ENCODE assay signal across 8 cellular contexts in the genomic region with DNA sequence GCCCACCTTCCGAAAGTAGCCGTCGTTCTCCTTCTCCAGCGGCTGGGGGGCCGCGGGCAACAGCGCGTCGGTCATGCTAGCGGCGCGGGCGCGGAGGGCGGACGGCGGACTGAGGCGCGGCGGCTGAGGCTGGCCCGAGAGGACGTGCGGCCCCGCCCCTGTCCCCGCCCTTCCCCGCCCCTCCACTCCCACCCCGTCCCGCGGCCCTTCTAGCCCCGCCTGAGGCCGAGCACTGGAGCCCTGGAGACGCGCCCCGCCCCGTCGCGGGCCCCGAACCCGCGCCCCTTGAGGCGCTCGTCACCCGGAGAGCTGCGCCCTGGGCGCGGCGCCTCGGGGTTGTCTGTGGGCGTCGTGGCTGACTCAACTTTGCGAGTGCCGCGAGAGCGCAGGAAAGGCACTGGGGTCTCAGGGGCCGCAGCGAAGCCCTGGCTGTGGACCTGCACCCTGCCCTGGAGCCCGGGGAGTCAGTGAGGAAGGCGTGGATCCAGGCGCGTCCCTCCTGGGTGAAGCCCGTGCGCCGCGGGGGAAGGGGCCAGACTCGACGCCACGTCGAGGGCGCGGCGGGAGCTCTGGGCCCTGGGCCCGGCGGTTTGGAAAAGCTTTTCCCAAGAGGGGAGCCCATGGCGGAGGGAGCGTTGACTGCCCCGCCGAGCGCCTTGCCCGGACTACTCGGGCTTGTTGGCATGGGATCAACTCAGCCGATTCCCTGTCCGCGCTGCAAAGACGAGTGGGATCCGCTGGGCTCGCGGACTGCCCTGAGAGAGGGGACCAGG. TPM values are rescaled to one million over a fixed set of nuclear protein-coding genes. Genes with fewer than 3 reads are reported as not detected.
DNase-seq lines count a peak whose midpoint lies in the region; ATAC-seq, FAIRE-seq and TF ChIP-seq lines count a peak whose summit lies in the region.

Gene RHPN2 (minus strand): TSS at position 111 of the 773 bp plus-strand sequence. CDS start 36 bp downstream, at position 75.

- DNase-seq in BJ (ENCODE audit: low read depth) (no peak), HT-29 (ENCODE audit: low spot score) (peak; percentile 90), Peyer's patch (peak; percentile 36 to 93 (median 87)), pancreas (peak; percentile 57 to 86 (median 70)), ureter (ENCODE audit: low spot score) (peak; percentile 62)
- DNase-seq in activated T-helper 2 cell treated with anti-CD3 and anti-CD28 coated beads, Interferon-gamma antibody, Interleukin-2, Interleukin-4, amounts not matched to agents 10 μg/mL and 5 μg/mL and 100 μg/mL, durations not matched to agents 14 hours and 24 hours and 36 hours (ENCODE audit: low spot score): peak; percentile 43

- H3K27ac ChIP-seq in Peyer's patch: peak within 1 kb of the TSS; percentile 60 to 92 (median 88)
- peak within 1 kb of the TSS in 1 of 4 donors; percentile 49 for H3K27ac ChIP-seq in gastroesophageal sphincter
- peak within 1 kb of the TSS; percentile 38 to 74 (median 55) for H3K27ac ChIP-seq in pancreas

- peaks cover 0 to 13% (median 0%) of the 10 kb centered on the region in 4 donors for H3K4me1 ChIP-seq in Peyer's patch
- H3K4me1 ChIP-seq in gastroesophageal sphincter: peaks cover 0 to 23% (median 6%) of the 10 kb centered on the region in 3 donors
- H3K4me1 ChIP-seq in pancreas: no peaks in the 10 kb centered on the region

- no peaks in the 10 kb centered on the region for H3K9me3 ChIP-seq in Peyer's patch
- no peaks in the 10 kb centered on the region for H3K9me3 ChIP-seq in gastroesophageal sphincter
- no peaks in the 10 kb centered on the region for H3K9me3 ChIP-seq in pancreas

- H3K27me3 ChIP-seq in BJ (ENCODE audit: control insufficient read depth, insufficient read depth, low read length) (no peaks in the 10 kb centered on the region), Peyer's patch (no peaks in the 10 kb centered on the region), gastroesophageal sphincter (peaks cover 60% of the 10 kb centered on the region), pancreas (no peaks in the 10 kb centered on the region)

- no peak for FAIRE-seq in pancreas (lab: Jason Lieb, UNC)

- TF ChIP-seq CTCF in BJ (IDR thresholded peaks at IDR 0.05; ENCODE audit: insufficient read depth, low read depth, low read length): no peak
- no peak for TF ChIP-seq CTCF in Peyer's patch (IDR thresholded peaks at IDR 0.05)
- no peak for TF ChIP-seq CTCF in gastroesophageal sphincter (IDR thresholded peaks at IDR 0.05)
- no peak for TF ChIP-seq CTCF in pancreas (IDR thresholded peaks at IDR 0.05)

- no peaks in the 10 kb centered on the region for H3K36me3 Mint-ChIP-seq in activated T-helper 2 cell treated with anti-CD3 and anti-CD28 coated beads, Interferon-gamma antibody, Interleukin-2, Interleukin-4, amounts not matched to agents 10 μg/mL and 5 μg/mL and 100 μg/mL, durations not matched to agents 14 hours and 24 hours and 36 hours (ENCODE audit: low read depth)

- POLR2A ChIA-PET in BJ (lab: Charles Lee): no interaction called here

- CTCF ChIA-PET in BJ (lab: Yijun Ruan, JAX): interaction anchor here (1.3 kb wide), 1 partner anchor 13 kb away, joined by 4 read pairs; no protein-coding TSS in a partner anchor

- intact Hi-C loops in activated T-helper 2 cell treated with anti-CD3 and anti-CD28 coated beads, Interferon-gamma antibody, Interleukin-2, Interleukin-4, amounts not matched to agents 10 μg/mL and 5 μg/mL and 100 μg/mL, durations not matched to agents 14 hours and 24 hours and 36 hours (cut with micrococcal nuclease): loop anchor here (5.0 kb wide), 1 partner anchor 93 kb away; the partner anchor contains the start of genes CEP89 and FAAP24
- intact Hi-C loops in pancreas (cut with DNase I): no loop called here

- H3K27me3 Mint-ChIP-seq in activated T-helper 2 cell treated with anti-CD3 and anti-CD28 coated beads, Interferon-gamma antibody, Interleukin-2, Interleukin-4, amounts not matched to agents 10 μg/mL and 5 μg/mL and 100 μg/mL, durations not matched to agents 14 hours and 24 hours and 36 hours (ENCODE audit: low read depth): peaks cover 24% of the 10 kb centered on the region

- H3K36me3 ChIP-seq in BJ (ENCODE audit: control insufficient read depth, insufficient read depth, low read length): no peaks in the 10 kb centered on the region
- no peaks in the 10 kb centered on the region for H3K36me3 ChIP-seq in Peyer's patch
- H3K36me3 ChIP-seq in gastroesophageal sphincter: no peaks in the 10 kb centered on the region
- no peaks in the 10 kb centered on the region for H3K36me3 ChIP-seq in pancreas

- H3K4me1 Mint-ChIP-seq in activated T-helper 2 cell treated with anti-CD3 and anti-CD28 coated beads, Interferon-gamma antibody, Interleukin-2, Interleukin-4, amounts not matched to agents 10 μg/mL and 5 μg/mL and 100 μg/mL, durations not matched to agents 14 hours and 24 hours and 36 hours (ENCODE audit: low read depth): no peaks in the 10 kb centered on the region

- TF ChIP-seq POLR2A in Peyer's patch (IDR thresholded peaks at IDR 0.05) (peak; percentile 55 to 78), gastroesophageal sphincter (IDR thresholded peaks at IDR 0.05) (no peak)

- WGBS in gastroesophageal sphincter (ENCODE audit: low coverage in 1 of 2), 2 donors: 0% methylated on average over 3 of the region's 87 CpGs; no CpG with 5 or more reads in 1 of the 2 donors
- 4 to 5% methylated on average over 54 to 87 of the region's 87 CpGs for WGBS in pancreas, 2 donors

- no peak within 1 kb of the TSS for H3K27ac Mint-ChIP-seq in activated T-helper 2 cell treated with anti-CD3 and anti-CD28 coated beads, Interferon-gamma antibody, Interleukin-2, Interleukin-4, amounts not matched to agents 10 μg/mL and 5 μg/mL and 100 μg/mL, durations not matched to agents 14 hours and 24 hours and 36 hours

- peak within 1 kb of the TSS; percentile 73 for H3K4me3 ChIP-seq in BJ (ENCODE audit: low read depth, low read length)
- H3K4me3 ChIP-seq in Peyer's patch: peak within 1 kb of the TSS; percentile 71 to 94 (median 76)
- H3K4me3 ChIP-seq in gastroesophageal sphincter: peak within 1 kb of the TSS; percentile 49 to 66
- peak within 1 kb of the TSS; percentile 51 to 74 (median 57) for H3K4me3 ChIP-seq in pancreas

- no peak for TF ChIP-seq EP300 in gastroesophageal sphincter (IDR thresholded peaks at IDR 0.05)

- H3K9me3 Mint-ChIP-seq in activated T-helper 2 cell treated with anti-CD3 and anti-CD28 coated beads, Interferon-gamma antibody, Interleukin-2, Interleukin-4, amounts not matched to agents 10 μg/mL and 5 μg/mL and 100 μg/mL, durations not matched to agents 14 hours and 24 hours and 36 hours: no peaks in the 10 kb centered on the region

- ATAC-seq in GM19351 (IDR thresholded peaks at IDR 0.05; ENCODE audit: unreplicated experiment) (peak; percentile 81), gastroesophageal sphincter (peak; percentile 88), pancreas (peak; percentile 89 to 94 (median 92))

- peak within 1 kb of the TSS; percentile 67 for H3K4me3 Mint-ChIP-seq in activated T-helper 2 cell treated with anti-CD3 and anti-CD28 coated beads, Interferon-gamma antibody, Interleukin-2, Interleukin-4, amounts not matched to agents 10 μg/mL and 5 μg/mL and 100 μg/mL, durations not matched to agents 14 hours and 24 hours and 36 hours (ENCODE audit: low read depth)

RNA-seq across cellular contexts. Expression of gene RHPN2, which starts in this region (rescaled TPM):
- polyA plus RNA-seq in BJ (2011; rRNA removed) (7.8 and 9.9 TPM in 2 replicates), pancreas (10 to 100 TPM in 1 of 2 donors, 1 to 10 TPM in 1; 7.5 to 11.4 TPM)
- 5.0 and 8.1 TPM in 2 replicates for polyA minus RNA-seq in BJ (2011; rRNA and poly(A)+ RNA removed)
- 89.9 and 102 TPM in 2 replicates for total RNA-seq in HT-29 (2014; rRNA removed; shearing (Covaris generic))
- total RNA-seq in Peyer's patch (10 to 100 TPM; 46.2 to 75.6 (median 61.9) TPM), gastroesophageal sphincter (1 to 10 TPM; 1.4 to 4.7 (median 2.1) TPM), pancreas (10 to 100 TPM in 2 of 6 donors, 1 to 10 TPM in 4; 7.6 to 18.9 (median 8.2) TPM), ureter (18.4 TPM)
- total RNA-seq in activated T-helper 2 cell treated with anti-CD3 and anti-CD28 coated beads, Interferon-gamma antibody, Interleukin-2, Interleukin-4, amounts not matched to agents 10 μg/mL and 5 μg/mL and 100 μg/mL, durations not matched to agents 14 hours and 24 hours and 36 hours: 3.5 and 5.0 TPM in 2 replicates

Comparison
In these comparisons a context has a peak if more than half of its experiments do, and no peak if none do; other contexts are left out.
1. POLR2A ChIP-seq: peak in Peyer's patch (2 of 2); none in gastroesophageal sphincter (0 of 2).
2. Peak in every context shown above with its lines, with median percentiles within 50 percentile points of each other: H3K4me3 ChIP-seq and ATAC-seq.